Comparison of ENCODE assay signal across 1 cellular context in the genomic region with DNA sequence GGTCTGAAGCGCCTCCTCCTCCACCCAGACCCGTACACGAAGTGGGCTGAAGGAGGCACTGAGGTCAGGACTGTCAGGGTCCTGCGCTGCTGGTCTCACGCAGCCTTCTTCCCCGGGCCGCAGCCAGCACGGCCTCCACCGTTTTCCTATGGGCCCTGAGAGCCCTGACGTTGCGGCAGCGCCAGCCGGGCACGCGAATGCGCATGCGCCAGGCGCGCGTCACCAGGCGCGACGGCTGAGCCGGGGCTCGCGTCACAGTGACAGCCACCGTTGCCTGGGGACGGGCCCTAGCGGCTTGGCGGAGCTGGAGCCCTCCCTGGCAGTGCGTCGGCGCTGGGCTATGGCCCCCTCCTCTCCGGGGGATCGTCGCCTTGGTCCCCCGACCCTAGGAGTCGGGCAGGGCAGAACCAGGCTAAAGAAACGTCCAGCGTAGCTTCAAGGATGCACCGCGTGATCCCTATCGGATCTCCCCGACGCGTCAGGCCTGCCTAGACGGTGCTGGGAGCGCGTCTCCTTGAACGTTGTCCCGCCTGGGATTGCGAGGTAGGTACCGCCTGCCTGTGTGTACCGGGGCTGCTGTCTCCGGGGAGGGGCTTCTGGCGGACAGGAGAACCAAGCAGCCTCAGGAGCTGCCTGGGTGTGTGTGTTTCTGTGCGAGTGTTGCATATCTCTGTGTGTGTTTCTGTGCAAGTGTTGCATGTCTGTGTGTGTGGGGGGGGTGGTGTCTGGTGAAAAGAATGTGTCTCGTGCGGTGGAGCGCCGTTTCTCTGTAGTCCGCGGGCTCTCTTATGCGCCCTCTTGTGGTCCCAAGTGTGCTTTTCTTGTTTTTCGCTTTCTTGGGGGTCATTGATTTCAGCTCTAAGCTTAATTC.
TF ChIP-seq lines count a peak whose summit lies in the region.

No MANE protein-coding gene starts in this region.

TF ChIP-seq in SK-N-SH, 30 proteins besides CTCF, POLR2A, EP300 and RAD21 (continued from another document):
- TF ChIP-seq REST (IDR thresholded peaks at IDR 0.05; ENCODE audit: low read depth, low read length) (no peak), GATA2 (CRISPR knock-in tag; IDR thresholded peaks at IDR 0.05) (no peak), CHD2 (IDR thresholded peaks at IDR 0.05; ENCODE audit: low read length, partially characterized antibody) (peak; percentile 22), FOXJ3 (CRISPR knock-in tag; IDR thresholded peaks at IDR 0.05) (no peak), SMC3 (IDR thresholded peaks at IDR 0.05; ENCODE audit: low read depth, low read length) (peak; percentile 39; the same call in 1 of the 2 replicates), MXI1 (IDR thresholded peaks at IDR 0.05; ENCODE audit: low read depth, low read length) (peak; percentile 46; the same call in 1 of the 2 replicates), TCF12 (IDR thresholded peaks at IDR 0.05) (no peak), FOSL2 (IDR thresholded peaks at IDR 0.05; ENCODE audit: borderline replicate concordance, low read depth) (no peak)
- TF ChIP-seq, protein P1, sequence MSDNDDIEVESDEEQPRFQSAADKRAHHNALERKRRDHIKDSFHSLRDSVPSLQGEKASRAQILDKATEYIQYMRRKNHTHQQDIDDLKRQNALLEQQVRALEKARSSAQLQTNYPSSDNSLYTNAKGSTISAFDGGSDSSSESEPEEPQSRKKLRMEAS (IDR thresholded peaks at IDR 0.05; ENCODE audit: low read depth), result no peak
- TF ChIP-seq, protein P2, sequence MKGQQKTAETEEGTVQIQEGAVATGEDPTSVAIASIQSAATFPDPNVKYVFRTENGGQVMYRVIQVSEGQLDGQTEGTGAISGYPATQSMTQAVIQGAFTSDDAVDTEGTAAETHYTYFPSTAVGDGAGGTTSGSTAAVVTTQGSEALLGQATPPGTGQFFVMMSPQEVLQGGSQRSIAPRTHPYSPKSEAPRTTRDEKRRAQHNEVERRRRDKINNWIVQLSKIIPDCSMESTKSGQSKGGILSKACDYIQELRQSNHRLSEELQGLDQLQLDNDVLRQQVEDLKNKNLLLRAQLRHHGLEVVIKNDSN (IDR thresholded peaks at IDR 0.05; ENCODE audit: borderline replicate concordance, low read depth), result no peak
TF ChIP-seq in SK-N-SH: peak in this region for 4.
